ENCODE assay signal across 1 cellular context in the genomic region with DNA sequence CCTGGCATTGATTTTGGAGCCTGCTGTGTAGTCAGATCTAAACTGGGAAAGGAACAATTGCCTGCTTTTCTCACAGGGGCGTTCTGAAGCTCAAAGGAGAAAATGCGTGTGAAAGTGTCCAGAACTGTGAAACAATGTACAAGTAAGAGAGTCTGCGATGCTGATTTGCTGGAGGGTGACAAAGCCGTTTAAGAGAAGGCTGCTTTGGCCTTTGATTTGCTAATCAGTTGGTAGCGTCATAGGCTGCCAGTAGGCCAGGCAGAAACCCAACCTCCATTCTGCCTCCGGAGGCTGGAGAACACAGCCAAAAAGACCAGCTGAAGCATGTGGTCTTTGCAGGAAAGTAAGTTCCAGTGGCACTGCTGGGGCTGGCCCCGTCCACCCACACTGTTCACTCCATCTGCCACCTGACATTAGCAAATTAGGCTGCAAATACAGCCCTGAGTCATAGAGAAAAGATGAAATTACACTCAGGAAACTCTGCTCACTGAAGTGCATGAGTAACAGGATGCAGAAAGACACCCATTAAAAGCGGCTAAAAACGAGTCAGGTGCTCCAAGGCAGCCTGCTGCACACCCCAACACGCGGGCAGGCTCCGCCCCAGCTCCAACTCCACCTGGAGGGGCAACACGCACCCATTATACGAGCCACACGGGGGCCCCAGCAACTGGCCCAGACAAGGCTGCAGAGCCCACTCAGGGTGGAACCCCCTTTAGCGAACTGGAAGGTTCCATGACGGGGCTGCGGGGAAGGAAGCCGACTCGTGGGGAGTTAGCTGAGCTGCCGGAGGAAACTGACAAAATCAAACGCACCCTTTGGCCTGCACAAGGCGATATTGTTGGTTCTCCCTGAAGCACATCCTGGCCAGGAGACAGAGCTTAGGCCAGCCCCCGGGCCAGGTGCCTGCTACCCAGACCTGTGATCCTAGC.
TF ChIP-seq lines count a peak whose summit lies in the region.

No MANE protein-coding gene starts in this region.

TF ChIP-seq in K562, 482 proteins besides CTCF, POLR2A, EP300 and RAD21 (continued from another document and continues in another):
- TF ChIP-seq SMARCA5 (IDR thresholded peaks at IDR 0.05): no peak
- TF ChIP-seq, protein P1, sequence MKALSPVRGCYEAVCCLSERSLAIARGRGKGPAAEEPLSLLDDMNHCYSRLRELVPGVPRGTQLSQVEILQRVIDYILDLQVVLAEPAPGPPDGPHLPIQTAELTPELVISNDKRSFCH (CRISPR knock-in tag; IDR thresholded peaks at IDR 0.05): no peak
- TF ChIP-seq, protein P1 (tag; IDR thresholded peaks at IDR 0.05): no peak
- TF ChIP-seq ETV5 (CRISPR knock-in tag; IDR thresholded peaks at IDR 0.05; ENCODE audit: low read depth): no peak
- no peak for TF ChIP-seq RBBP5 (IDR thresholded peaks at IDR 0.05; ENCODE audit: borderline replicate concordance, insufficient read depth, low read length, poor library complexity, severe bottlenecking)
- TF ChIP-seq ATF1 (CRISPR knock-in tag; IDR thresholded peaks at IDR 0.05): no peak
- TF ChIP-seq ATF1 (tag; IDR thresholded peaks at IDR 0.05): peak; percentile 46; the same call in 1 of the 2 replicates
- no peak for TF ChIP-seq RB1 (IDR thresholded peaks at IDR 0.05; ENCODE audit: low read depth)
- no peak for TF ChIP-seq ZNF232 (CRISPR knock-in tag; IDR thresholded peaks at IDR 0.05)
- TF ChIP-seq, protein P2, sequence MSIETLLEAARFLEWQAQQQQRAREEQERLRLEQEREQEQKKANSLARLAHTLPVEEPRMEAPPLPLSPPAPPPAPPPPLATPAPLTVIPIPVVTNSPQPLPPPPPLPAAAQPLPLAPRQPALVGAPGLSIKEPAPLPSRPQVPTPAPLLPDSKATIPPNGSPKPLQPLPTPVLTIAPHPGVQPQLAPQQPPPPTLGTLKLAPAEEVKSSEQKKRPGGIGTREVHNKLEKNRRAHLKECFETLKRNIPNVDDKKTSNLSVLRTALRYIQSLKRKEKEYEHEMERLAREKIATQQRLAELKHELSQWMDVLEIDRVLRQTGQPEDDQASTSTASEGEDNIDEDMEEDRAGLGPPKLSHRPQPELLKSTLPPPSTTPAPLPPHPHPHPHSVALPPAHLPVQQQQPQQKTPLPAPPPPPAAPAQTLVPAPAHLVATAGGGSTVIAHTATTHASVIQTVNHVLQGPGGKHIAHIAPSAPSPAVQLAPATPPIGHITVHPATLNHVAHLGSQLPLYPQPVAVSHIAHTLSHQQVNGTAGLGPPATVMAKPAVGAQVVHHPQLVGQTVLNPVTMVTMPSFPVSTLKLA (conservative IDR thresholded peaks at IDR 0.05): peak in 1 of 2 experiments; percentile 23; a peak in 1 of 4 replicates
- TF ChIP-seq YBX1 (IDR thresholded peaks at IDR 0.05): no peak
- no peak for TF ChIP-seq CBX8 (IDR thresholded peaks at IDR 0.05; ENCODE audit: borderline replicate concordance, extremely low read depth, low read depth, low read length, poor library complexity, severe bottlenecking)
- peak; percentile 52 for TF ChIP-seq EGR1 (conservative IDR thresholded peaks at IDR 0.05)
- no peak for TF ChIP-seq ETV6 (IDR thresholded peaks at IDR 0.05; ENCODE audit: borderline replicate concordance in 1 of 2, low read depth in 2 of 2, low read length in 1 of 2)
- TF ChIP-seq ETV6 (CRISPR knock-in tag; IDR thresholded peaks at IDR 0.05; ENCODE audit: borderline replicate concordance): no peak
- no peak for TF ChIP-seq MTF1 (CRISPR knock-in tag; IDR thresholded peaks at IDR 0.05; ENCODE audit: borderline replicate concordance)
- TF ChIP-seq, protein P3, sequence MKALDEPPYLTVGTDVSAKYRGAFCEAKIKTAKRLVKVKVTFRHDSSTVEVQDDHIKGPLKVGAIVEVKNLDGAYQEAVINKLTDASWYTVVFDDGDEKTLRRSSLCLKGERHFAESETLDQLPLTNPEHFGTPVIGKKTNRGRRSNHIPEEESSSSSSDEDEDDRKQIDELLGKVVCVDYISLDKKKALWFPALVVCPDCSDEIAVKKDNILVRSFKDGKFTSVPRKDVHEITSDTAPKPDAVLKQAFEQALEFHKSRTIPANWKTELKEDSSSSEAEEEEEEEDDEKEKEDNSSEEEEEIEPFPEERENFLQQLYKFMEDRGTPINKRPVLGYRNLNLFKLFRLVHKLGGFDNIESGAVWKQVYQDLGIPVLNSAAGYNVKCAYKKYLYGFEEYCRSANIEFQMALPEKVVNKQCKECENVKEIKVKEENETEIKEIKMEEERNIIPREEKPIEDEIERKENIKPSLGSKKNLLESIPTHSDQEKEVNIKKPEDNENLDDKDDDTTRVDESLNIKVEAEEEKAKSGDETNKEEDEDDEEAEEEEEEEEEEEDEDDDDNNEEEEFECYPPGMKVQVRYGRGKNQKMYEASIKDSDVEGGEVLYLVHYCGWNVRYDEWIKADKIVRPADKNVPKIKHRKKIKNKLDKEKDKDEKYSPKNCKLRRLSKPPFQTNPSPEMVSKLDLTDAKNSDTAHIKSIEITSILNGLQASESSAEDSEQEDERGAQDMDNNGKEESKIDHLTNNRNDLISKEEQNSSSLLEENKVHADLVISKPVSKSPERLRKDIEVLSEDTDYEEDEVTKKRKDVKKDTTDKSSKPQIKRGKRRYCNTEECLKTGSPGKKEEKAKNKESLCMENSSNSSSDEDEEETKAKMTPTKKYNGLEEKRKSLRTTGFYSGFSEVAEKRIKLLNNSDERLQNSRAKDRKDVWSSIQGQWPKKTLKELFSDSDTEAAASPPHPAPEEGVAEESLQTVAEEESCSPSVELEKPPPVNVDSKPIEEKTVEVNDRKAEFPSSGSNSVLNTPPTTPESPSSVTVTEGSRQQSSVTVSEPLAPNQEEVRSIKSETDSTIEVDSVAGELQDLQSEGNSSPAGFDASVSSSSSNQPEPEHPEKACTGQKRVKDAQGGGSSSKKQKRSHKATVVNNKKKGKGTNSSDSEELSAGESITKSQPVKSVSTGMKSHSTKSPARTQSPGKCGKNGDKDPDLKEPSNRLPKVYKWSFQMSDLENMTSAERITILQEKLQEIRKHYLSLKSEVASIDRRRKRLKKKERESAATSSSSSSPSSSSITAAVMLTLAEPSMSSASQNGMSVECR (CRISPR knock-in tag; IDR thresholded peaks at IDR 0.05): no peak
- TF ChIP-seq, protein P4, sequence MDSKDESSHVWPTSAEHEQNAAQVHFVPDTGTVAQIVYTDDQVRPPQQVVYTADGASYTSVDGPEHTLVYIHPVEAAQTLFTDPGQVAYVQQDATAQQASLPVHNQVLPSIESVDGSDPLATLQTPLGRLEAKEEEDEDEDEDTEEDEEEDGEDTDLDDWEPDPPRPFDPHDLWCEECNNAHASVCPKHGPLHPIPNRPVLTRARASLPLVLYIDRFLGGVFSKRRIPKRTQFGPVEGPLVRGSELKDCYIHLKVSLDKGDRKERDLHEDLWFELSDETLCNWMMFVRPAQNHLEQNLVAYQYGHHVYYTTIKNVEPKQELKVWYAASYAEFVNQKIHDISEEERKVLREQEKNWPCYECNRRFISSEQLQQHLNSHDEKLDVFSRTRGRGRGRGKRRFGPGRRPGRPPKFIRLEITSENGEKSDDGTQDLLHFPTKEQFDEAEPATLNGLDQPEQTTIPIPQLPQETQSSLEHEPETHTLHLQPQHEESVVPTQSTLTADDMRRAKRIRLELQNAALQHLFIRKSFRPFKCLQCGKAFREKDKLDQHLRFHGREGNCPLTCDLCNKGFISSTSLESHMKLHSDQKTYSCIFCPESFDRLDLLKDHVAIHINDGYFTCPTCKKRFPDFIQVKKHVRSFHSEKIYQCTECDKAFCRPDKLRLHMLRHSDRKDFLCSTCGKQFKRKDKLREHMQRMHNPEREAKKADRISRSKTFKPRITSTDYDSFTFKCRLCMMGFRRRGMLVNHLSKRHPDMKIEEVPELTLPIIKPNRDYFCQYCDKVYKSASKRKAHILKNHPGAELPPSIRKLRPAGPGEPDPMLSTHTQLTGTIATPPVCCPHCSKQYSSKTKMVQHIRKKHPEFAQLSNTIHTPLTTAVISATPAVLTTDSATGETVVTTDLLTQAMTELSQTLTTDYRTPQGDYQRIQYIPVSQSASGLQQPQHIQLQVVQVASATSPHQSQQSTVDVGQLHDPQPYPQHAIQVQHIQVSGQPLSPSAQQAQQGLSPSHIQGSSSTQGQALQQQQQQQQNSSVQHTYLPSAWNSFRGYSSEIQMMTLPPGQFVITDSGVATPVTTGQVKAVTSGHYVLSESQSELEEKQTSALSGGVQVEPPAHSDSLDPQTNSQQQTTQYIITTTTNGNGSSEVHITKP (IDR thresholded peaks at IDR 0.05; ENCODE audit: partially characterized antibody): peak; percentile 88
- no peak for TF ChIP-seq HDAC8 (tag; IDR thresholded peaks at IDR 0.05)
- TF ChIP-seq ZNF134 (CRISPR knock-in tag; conservative IDR thresholded peaks at IDR 0.05): no peak
- no peak for TF ChIP-seq ZNF146 (CRISPR knock-in tag; IDR thresholded peaks at IDR 0.05; ENCODE audit: unreplicated experiment)
- TF ChIP-seq PHB2 (IDR thresholded peaks at IDR 0.05; ENCODE audit: low read depth): no peak
- TF ChIP-seq, protein P5, sequence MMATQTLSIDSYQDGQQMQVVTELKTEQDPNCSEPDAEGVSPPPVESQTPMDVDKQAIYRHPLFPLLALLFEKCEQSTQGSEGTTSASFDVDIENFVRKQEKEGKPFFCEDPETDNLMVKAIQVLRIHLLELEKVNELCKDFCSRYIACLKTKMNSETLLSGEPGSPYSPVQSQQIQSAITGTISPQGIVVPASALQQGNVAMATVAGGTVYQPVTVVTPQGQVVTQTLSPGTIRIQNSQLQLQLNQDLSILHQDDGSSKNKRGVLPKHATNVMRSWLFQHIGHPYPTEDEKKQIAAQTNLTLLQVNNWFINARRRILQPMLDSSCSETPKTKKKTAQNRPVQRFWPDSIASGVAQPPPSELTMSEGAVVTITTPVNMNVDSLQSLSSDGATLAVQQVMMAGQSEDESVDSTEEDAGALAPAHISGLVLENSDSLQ (IDR thresholded peaks at IDR 0.05): no peak
- TF ChIP-seq, protein P6, sequence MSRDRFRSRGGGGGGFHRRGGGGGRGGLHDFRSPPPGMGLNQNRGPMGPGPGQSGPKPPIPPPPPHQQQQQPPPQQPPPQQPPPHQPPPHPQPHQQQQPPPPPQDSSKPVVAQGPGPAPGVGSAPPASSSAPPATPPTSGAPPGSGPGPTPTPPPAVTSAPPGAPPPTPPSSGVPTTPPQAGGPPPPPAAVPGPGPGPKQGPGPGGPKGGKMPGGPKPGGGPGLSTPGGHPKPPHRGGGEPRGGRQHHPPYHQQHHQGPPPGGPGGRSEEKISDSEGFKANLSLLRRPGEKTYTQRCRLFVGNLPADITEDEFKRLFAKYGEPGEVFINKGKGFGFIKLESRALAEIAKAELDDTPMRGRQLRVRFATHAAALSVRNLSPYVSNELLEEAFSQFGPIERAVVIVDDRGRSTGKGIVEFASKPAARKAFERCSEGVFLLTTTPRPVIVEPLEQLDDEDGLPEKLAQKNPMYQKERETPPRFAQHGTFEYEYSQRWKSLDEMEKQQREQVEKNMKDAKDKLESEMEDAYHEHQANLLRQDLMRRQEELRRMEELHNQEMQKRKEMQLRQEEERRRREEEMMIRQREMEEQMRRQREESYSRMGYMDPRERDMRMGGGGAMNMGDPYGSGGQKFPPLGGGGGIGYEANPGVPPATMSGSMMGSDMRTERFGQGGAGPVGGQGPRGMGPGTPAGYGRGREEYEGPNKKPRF (IDR thresholded peaks at IDR 0.05; ENCODE audit: low read depth, low read length): no peak
- TF ChIP-seq ZNF586 (CRISPR knock-in tag; conservative IDR thresholded peaks at IDR 0.05): no peak
- TF ChIP-seq, protein P7, sequence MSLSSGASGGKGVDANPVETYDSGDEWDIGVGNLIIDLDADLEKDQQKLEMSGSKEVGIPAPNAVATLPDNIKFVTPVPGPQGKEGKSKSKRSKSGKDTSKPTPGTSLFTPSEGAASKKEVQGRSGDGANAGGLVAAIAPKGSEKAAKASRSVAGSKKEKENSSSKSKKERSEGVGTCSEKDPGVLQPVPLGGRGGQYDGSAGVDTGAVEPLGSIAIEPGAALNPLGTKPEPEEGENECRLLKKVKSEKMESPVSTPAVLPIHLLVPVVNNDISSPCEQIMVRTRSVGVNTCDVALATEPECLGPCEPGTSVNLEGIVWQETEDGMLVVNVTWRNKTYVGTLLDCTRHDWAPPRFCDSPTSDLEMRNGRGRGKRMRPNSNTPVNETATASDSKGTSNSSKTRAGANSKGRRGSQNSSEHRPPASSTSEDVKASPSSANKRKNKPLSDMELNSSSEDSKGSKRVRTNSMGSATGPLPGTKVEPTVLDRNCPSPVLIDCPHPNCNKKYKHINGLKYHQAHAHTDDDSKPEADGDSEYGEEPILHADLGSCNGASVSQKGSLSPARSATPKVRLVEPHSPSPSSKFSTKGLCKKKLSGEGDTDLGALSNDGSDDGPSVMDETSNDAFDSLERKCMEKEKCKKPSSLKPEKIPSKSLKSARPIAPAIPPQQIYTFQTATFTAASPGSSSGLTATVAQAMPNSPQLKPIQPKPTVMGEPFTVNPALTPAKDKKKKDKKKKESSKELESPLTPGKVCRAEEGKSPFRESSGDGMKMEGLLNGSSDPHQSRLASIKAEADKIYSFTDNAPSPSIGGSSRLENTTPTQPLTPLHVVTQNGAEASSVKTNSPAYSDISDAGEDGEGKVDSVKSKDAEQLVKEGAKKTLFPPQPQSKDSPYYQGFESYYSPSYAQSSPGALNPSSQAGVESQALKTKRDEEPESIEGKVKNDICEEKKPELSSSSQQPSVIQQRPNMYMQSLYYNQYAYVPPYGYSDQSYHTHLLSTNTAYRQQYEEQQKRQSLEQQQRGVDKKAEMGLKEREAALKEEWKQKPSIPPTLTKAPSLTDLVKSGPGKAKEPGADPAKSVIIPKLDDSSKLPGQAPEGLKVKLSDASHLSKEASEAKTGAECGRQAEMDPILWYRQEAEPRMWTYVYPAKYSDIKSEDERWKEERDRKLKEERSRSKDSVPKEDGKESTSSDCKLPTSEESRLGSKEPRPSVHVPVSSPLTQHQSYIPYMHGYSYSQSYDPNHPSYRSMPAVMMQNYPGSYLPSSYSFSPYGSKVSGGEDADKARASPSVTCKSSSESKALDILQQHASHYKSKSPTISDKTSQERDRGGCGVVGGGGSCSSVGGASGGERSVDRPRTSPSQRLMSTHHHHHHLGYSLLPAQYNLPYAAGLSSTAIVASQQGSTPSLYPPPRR (CRISPR knock-in tag; IDR thresholded peaks at IDR 0.05; ENCODE audit: borderline replicate concordance): no peak
- TF ChIP-seq, protein P8, sequence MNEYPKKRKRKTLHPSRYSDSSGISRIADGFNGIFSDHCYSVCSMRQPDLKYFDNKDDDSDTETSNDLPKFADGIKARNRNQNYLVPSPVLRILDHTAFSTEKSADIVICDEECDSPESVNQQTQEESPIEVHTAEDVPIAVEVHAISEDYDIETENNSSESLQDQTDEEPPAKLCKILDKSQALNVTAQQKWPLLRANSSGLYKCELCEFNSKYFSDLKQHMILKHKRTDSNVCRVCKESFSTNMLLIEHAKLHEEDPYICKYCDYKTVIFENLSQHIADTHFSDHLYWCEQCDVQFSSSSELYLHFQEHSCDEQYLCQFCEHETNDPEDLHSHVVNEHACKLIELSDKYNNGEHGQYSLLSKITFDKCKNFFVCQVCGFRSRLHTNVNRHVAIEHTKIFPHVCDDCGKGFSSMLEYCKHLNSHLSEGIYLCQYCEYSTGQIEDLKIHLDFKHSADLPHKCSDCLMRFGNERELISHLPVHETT (CRISPR knock-in tag; conservative IDR thresholded peaks at IDR 0.05 in 1 of 2, IDR thresholded peaks at IDR 0.05 in 1 of 2): no peak
- no peak for TF ChIP-seq WHSC1 (IDR thresholded peaks at IDR 0.05; ENCODE audit: low read length)
- peak; percentile 56; the same call in 1 of the 2 replicates for TF ChIP-seq L3MBTL2 (IDR thresholded peaks at IDR 0.05)
- no peak for TF ChIP-seq POLR2H (tag; IDR thresholded peaks at IDR 0.05; ENCODE audit: low read depth)
- TF ChIP-seq KDM4B (IDR thresholded peaks at IDR 0.05; ENCODE audit: borderline replicate concordance in 2 of 2, low read depth in 1 of 2): no peak
